In the genomic region with DNA sequence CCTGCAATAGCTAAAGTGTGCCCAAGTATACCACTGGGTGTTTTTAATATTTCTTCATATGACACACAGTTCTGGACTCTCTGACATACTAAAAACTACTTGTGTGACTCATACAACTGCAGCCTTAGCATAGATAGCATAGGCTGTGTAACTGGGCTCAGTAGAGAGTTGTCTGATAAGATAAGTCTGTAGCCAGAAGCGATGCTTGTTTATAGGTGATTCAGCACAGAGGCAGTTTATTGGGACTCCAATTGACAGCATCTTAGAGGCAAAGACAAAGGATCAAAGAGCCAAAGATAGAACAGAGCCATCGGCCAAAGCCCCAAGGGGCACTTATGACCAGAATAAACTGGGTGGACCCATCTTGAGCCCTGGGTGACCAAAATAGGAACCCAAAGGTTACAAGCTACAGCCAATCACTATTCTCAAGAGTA, we compare ENCODE assay signal across 8 cellular contexts. TPM values are rescaled to one million over a fixed set of nuclear protein-coding genes. Genes with fewer than 3 reads are reported as not detected.
DNase-seq lines count a peak whose midpoint lies in the region; ATAC-seq and TF ChIP-seq lines count a peak whose summit lies in the region.

No MANE protein-coding gene starts in this region.

- no peaks in the 10 kb centered on the region for H4K20me1 ChIP-seq in HCT116 (ENCODE audit: insufficient read depth)

- in situ Hi-C loops in gastrocnemius medialis (cut with MboI; ENCODE audit: low sequenced_read_pairs in 4 of 4): no loop called here

- H3K4me1 Mint-ChIP-seq in T-helper 17 cell: peaks cover 64% of the 10 kb centered on the region

- H3K27ac Mint-ChIP-seq in T-helper 17 cell: peak overlapping the region; percentile 80

- H3K9ac ChIP-seq in HCT116 (ENCODE audit: low read length): no peak overlapping the region

- peak; percentile 61 for DNase-seq in HCT116 (ENCODE audit: low read depth, low spot score)
- DNase-seq in T-helper 17 cell: no peak
- peak; percentile 80 for DNase-seq in fibroblast of peridontal ligament (ENCODE audit: extremely low read depth)
- no peak for DNase-seq in gastrocnemius medialis
- no peak for DNase-seq in cerebellum (ENCODE audit: low spot score)
- no peak for DNase-seq in NCI-H187 treated with DMSO at 0.1 percent for 48 hours (lab: John Stamatoyannopoulos, UW)

- TF ChIP-seq RAD21 in HCT116 (IDR thresholded peaks at IDR 0.05; ENCODE audit: low read depth): peak; percentile 8; the same call in 1 of the 2 replicates

- CTCF ChIA-PET in HCT116 (lab: Charles Lee): interaction anchor here (1.0 kb wide), 1 partner anchor 36 kb away, joined by 4 read pairs; no protein-coding TSS in a partner anchor

- peaks cover 3% of the 10 kb centered on the region for H3K36me3 Mint-ChIP-seq in T-helper 17 cell (ENCODE audit: low read depth)

- H3K27me3 Mint-ChIP-seq in T-helper 17 cell: no peaks in the 10 kb centered on the region

- peak overlapping the region; percentile 39 for H3K4me3 Mint-ChIP-seq in T-helper 17 cell

- H3K36me3 ChIP-seq in HCT116 (ENCODE audit: control insufficient read depth in 1 of 2, insufficient read depth in 2 of 2, low read length in 2 of 2) (no peaks in the 10 kb centered on the region), gastrocnemius medialis (no peaks in the 10 kb centered on the region)

- no peaks in the 10 kb centered on the region for H3K79me2 ChIP-seq in HCT116 (ENCODE audit: insufficient read depth, low read length)

- peak overlapping the region; percentile 48 for H3K4me2 ChIP-seq in HCT116 (ENCODE audit: low read length)

- TF ChIP-seq POLR2A in HCT116 (IDR thresholded peaks at IDR 0.05; ENCODE audit: borderline replicate concordance, extremely low read depth, insufficient read depth, insufficient read length): no peak
- no peak for TF ChIP-seq POLR2A in gastrocnemius medialis (IDR thresholded peaks at IDR 0.05)

- RAD21 ChIA-PET in HCT116 (lab: Charles Lee; ENCODE audit: low non-redundant PET in 1 of 2, low total read pairs in 2 of 2, uncharacterized antibody in 2 of 2, unreplicated experiment in 2 of 2): no interaction called here

- peak; percentile 96 for ATAC-seq in HCT116
- peak; percentile 64 for ATAC-seq in T-helper 17 cell
- ATAC-seq in gastrocnemius medialis: peak; percentile 96 to 98
- ATAC-seq in HG03135 (IDR thresholded peaks at IDR 0.05; ENCODE audit: unreplicated experiment): no peak
- ATAC-seq in GM18868 (IDR thresholded peaks at IDR 0.05; ENCODE audit: unreplicated experiment): no peak

- no peaks in the 10 kb centered on the region for H3K27me3 ChIP-seq in HCT116 (ENCODE audit: insufficient read depth, low read length)
- H3K27me3 ChIP-seq in gastrocnemius medialis: no peaks in the 10 kb centered on the region

- H3K4me1 ChIP-seq in HCT116 (ENCODE audit: control insufficient read depth in 1 of 2, insufficient read depth in 2 of 2, low read length in 2 of 2) (peaks cover 15 to 25% of the 10 kb centered on the region in 2 experiments), gastrocnemius medialis (peaks cover 23 to 71% of the 10 kb centered on the region in 2 donors)

- POLR2A ChIA-PET in HCT116 (lab: Charles Lee): no interaction called here

- H3K9me2 ChIP-seq in HCT116 (ENCODE audit: insufficient read depth): no peaks in the 10 kb centered on the region

- H3K4me3 ChIP-seq in HCT116 (replicated peaks in 1 of 2; ENCODE audit: low read depth in 1 of 2, low read length in 2 of 2): no peak overlapping the region
- no peak overlapping the region for H3K4me3 ChIP-seq in gastrocnemius medialis

- no peak for TF ChIP-seq CTCF in HCT116 (IDR thresholded peaks at IDR 0.05 in 2 of 3, conservative IDR thresholded peaks at IDR 0.05 in 1 of 3; ENCODE audit: borderline replicate concordance in 1 of 3, insufficient read depth in 1 of 3, low read depth in 2 of 3, low read length in 2 of 3)
- no peak for TF ChIP-seq CTCF in gastrocnemius medialis (IDR thresholded peaks at IDR 0.05 in 4 of 5, conservative IDR thresholded peaks at IDR 0.05 in 1 of 5)

- intact Hi-C loops in HCT116 (cut with micrococcal nuclease) (no loop called here), gastrocnemius medialis (cut with DNase I; ENCODE audit: low total_unique reads) (no loop called here)

- no peak overlapping the region for H2AFZ ChIP-seq in HCT116 (ENCODE audit: low read depth, low read length, poor library complexity, severe bottlenecking)

- BruUV-seq in HCT116 (replicated peaks; lab: Mats Ljungman, UMichigan): no TSS peak

- H3K27ac ChIP-seq in HCT116 (ENCODE audit: low read depth, low read length) (peak overlapping the region; percentile 19; the same call in 1 of the 2 replicates), gastrocnemius medialis (peak overlapping the region; percentile 48 to 79 (median 70))

- H3K9me3 ChIP-seq in HCT116 (ENCODE audit: control insufficient read depth in 1 of 2, insufficient read depth in 1 of 2, low read depth in 1 of 2, low read length in 2 of 2): no peaks in the 10 kb centered on the region
- H3K9me3 ChIP-seq in T-helper 17 cell (ENCODE audit: control insufficient read depth, low read length, poor library complexity, severe bottlenecking): no peaks in the 10 kb centered on the region
- no peaks in the 10 kb centered on the region for H3K9me3 ChIP-seq in gastrocnemius medialis

TF ChIP-seq in HCT116, 20 proteins besides CTCF, POLR2A, EP300 and RAD21 (continues in another document):
- TF ChIP-seq, protein P1, sequence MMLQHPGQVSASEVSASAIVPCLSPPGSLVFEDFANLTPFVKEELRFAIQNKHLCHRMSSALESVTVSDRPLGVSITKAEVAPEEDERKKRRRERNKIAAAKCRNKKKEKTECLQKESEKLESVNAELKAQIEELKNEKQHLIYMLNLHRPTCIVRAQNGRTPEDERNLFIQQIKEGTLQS (IDR thresholded peaks at IDR 0.05): no peak
- TF ChIP-seq CBX3 (IDR thresholded peaks at IDR 0.05; ENCODE audit: low read depth) (peak; percentile 58; the same call in 1 of the 2 replicates), SIN3A (IDR thresholded peaks at IDR 0.05; ENCODE audit: low read depth) (no peak; the same call in 1 of the 2 replicates), EZH2phosphoT487 (IDR thresholded peaks at IDR 0.05; ENCODE audit: borderline replicate concordance) (no peak), EZH2 (IDR thresholded peaks at IDR 0.05) (no peak), POLR2AphosphoS5 (IDR thresholded peaks at IDR 0.05; ENCODE audit: low read depth, low read length) (no peak), TCF7L2 (IDR thresholded peaks at IDR 0.05; ENCODE audit: borderline replicate concordance, extremely low read depth, insufficient read depth, insufficient read length) (no peak), ELF1 (IDR thresholded peaks at IDR 0.05; ENCODE audit: borderline replicate concordance, low read depth) (no peak), MAX (IDR thresholded peaks at IDR 0.05) (no peak), SP1 (IDR thresholded peaks at IDR 0.05; ENCODE audit: low read depth) (peak; percentile 54), EGR1 (IDR thresholded peaks at IDR 0.05; ENCODE audit: low read depth) (no peak), ZFX (IDR thresholded peaks at IDR 0.05) (no peak), CEBPB (IDR thresholded peaks at IDR 0.05; ENCODE audit: low read depth) (peak; percentile 30; the same call in 1 of the 2 replicates), SRF (IDR thresholded peaks at IDR 0.05; ENCODE audit: low read depth) (no peak)
- TF ChIP-seq, protein P2, sequence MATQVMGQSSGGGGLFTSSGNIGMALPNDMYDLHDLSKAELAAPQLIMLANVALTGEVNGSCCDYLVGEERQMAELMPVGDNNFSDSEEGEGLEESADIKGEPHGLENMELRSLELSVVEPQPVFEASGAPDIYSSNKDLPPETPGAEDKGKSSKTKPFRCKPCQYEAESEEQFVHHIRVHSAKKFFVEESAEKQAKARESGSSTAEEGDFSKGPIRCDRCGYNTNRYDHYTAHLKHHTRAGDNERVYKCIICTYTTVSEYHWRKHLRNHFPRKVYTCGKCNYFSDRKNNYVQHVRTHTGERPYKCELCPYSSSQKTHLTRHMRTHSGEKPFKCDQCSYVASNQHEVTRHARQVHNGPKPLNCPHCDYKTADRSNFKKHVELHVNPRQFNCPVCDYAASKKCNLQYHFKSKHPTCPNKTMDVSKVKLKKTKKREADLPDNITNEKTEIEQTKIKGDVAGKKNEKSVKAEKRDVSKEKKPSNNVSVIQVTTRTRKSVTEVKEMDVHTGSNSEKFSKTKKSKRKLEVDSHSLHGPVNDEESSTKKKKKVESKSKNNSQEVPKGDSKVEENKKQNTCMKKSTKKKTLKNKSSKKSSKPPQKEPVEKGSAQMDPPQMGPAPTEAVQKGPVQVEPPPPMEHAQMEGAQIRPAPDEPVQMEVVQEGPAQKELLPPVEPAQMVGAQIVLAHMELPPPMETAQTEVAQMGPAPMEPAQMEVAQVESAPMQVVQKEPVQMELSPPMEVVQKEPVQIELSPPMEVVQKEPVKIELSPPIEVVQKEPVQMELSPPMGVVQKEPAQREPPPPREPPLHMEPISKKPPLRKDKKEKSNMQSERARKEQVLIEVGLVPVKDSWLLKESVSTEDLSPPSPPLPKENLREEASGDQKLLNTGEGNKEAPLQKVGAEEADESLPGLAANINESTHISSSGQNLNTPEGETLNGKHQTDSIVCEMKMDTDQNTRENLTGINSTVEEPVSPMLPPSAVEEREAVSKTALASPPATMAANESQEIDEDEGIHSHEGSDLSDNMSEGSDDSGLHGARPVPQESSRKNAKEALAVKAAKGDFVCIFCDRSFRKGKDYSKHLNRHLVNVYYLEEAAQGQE (IDR thresholded peaks at IDR 0.05; ENCODE audit: low read depth): no peak
- TF ChIP-seq, protein P3, sequence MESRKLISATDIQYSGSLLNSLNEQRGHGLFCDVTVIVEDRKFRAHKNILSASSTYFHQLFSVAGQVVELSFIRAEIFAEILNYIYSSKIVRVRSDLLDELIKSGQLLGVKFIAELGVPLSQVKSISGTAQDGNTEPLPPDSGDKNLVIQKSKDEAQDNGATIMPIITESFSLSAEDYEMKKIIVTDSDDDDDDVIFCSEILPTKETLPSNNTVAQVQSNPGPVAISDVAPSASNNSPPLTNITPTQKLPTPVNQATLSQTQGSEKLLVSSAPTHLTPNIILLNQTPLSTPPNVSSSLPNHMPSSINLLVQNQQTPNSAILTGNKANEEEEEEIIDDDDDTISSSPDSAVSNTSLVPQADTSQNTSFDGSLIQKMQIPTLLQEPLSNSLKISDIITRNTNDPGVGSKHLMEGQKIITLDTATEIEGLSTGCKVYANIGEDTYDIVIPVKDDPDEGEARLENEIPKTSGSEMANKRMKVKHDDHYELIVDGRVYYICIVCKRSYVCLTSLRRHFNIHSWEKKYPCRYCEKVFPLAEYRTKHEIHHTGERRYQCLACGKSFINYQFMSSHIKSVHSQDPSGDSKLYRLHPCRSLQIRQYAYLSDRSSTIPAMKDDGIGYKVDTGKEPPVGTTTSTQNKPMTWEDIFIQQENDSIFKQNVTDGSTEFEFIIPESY (IDR thresholded peaks at IDR 0.05; ENCODE audit: extremely low read depth, insufficient replicate concordance, low read length): no peak

RNA-seq across cellular contexts. Expression of gene AAK1, which starts 42.3 kb away (rescaled TPM):
- total RNA-seq in HCT116 (2021; ENCODE audit: unreplicated experiment): 32.0 TPM
- polyA plus RNA-seq in HCT116 (2012): 13.1 and 15.3 TPM in 2 replicates
- total RNA-seq in T-helper 17 cell: 100 to 1,000 TPM; 187 to 243 TPM
- total RNA-seq in gastrocnemius medialis: 10 to 100 TPM; 30.0 to 47.3 (median 39.1) TPM
- total RNA-seq in cerebellum: 58.2 TPM

Comparison
In these comparisons a context has a peak if more than half of its experiments do, and no peak if none do; other contexts are left out.
1. ATAC-seq: peak in HCT116 (single experiment), T-helper 17 cell (single experiment) and gastrocnemius medialis (2 of 2); none in HG03135 (single experiment) and GM18868 (single experiment).
2. DNase-seq: peak in HCT116 (single experiment) and fibroblast of peridontal ligament (single experiment); none in T-helper 17 cell (0 of 3), gastrocnemius medialis (0 of 2), cerebellum (single experiment) and NCI-H187 treated with DMSO at 0.1 percent for 48 hours (single experiment).